Comparison of ENCODE assay signal across 1 cellular context in genomic region chr9:33265211-33265885, GRCh38.
TF ChIP-seq lines count a peak whose summit lies in the region.

No MANE protein-coding gene starts in this region.

TF ChIP-seq in endothelial cell of umbilical vein, 7 proteins besides CTCF, POLR2A, EP300 and RAD21:
- no peak for TF ChIP-seq FOS (IDR thresholded peaks at IDR 0.05; ENCODE audit: borderline replicate concordance, insufficient read depth, low read length)
- TF ChIP-seq POLR2AphosphoS5 (IDR thresholded peaks at IDR 0.05; ENCODE audit: insufficient read depth, low read depth, low read length): no peak
- no peak for TF ChIP-seq EZH2 (IDR thresholded peaks at IDR 0.05; ENCODE audit: borderline replicate concordance, low read depth, low read length, severe bottlenecking)
